21 cellular contexts compared by ENCODE assay signal in genomic region chr1:114218397-114219237, GRCh38.
DNase-seq lines count a peak whose midpoint lies in the region; ATAC-seq and TF ChIP-seq lines count a peak whose summit lies in the region.
"Had no signal": no experiment of that assay in that cellular context is flagged by ENCODE, and none has a peak within 500 bp of the region (broad histone marks: within the 10 kb centered on the region; RNA-seq: fewer than 3 reads in every experiment).

No MANE protein-coding gene starts in this region.

- H3K27ac Mint-ChIP-seq in immature natural killer cell: peak overlapping the region; percentile 17 to 84 (median 46)
- no peak overlapping the region for H3K27ac Mint-ChIP-seq in activated naive CD4-positive, alpha-beta T cell treated with anti-CD3 and anti-CD28 coated beads, Interleukin-2, amount 50 U/mL, for 72 hours
- H3K27ac Mint-ChIP-seq: activated naive CD4-positive, alpha-beta T cell treated with anti-CD3 and anti-CD28 coated beads, Interleukin-2, amount 50 U/mL, for 24 hours; effector memory CD8-positive, alpha-beta T cell had no signal

- no peaks in the 10 kb centered on the region for H3K4me1 ChIP-seq in GM23248 (ENCODE audit: insufficient read depth)

- H3K4me3 ChIP-seq in GM23248: peak overlapping the region; percentile 29; the same call in 1 of the 2 replicates
- H3K4me3 ChIP-seq in skeletal muscle cell (ENCODE audit: low read depth, low read length): peak overlapping the region; percentile 9
- H3K4me3 ChIP-seq: lung had no signal

- H3K27ac ChIP-seq in GM23248: no peak overlapping the region
- H3K27ac ChIP-seq: neutrophil, spleen had no signal

- no peaks in the 10 kb centered on the region for H3K9me3 ChIP-seq in GM23248 (ENCODE audit: low read depth)
- H3K9me3 ChIP-seq: neutrophil, spleen had no signal

- in situ Hi-C loops in GM23248 (cut with MboI): no loop called here

- 53 to 55% methylated on average over 11 of the region's 11 CpGs for WGBS in GM23248 (ENCODE audit: low coverage in 1 of 2, low lambda C conversion rate in 2 of 2, missing lambda C conversion rate in 2 of 2), 2 experiments

- H3K36me3 Mint-ChIP-seq in immature natural killer cell: no peaks in the 10 kb centered on the region
- no peaks in the 10 kb centered on the region for H3K36me3 Mint-ChIP-seq in activated naive CD4-positive, alpha-beta T cell treated with anti-CD3 and anti-CD28 coated beads, Interleukin-2, amount 50 U/mL, for 72 hours
- H3K36me3 Mint-ChIP-seq: activated naive CD4-positive, alpha-beta T cell treated with anti-CD3 and anti-CD28 coated beads, Interleukin-2, amount 50 U/mL, for 24 hours had no signal

- 0 out of 2 replicates have a peak overlapping the region, but pooled peaks have one; percentile 22 for H3K9ac ChIP-seq in GM23248

- peaks cover 2 to 7% (median 5%) of the 10 kb centered on the region in 3 donors for H3K27me3 Mint-ChIP-seq in immature natural killer cell (ENCODE audit: low read depth in 3 of 3)
- H3K27me3 Mint-ChIP-seq: activated naive CD4-positive, alpha-beta T cell treated with anti-CD3 and anti-CD28 coated beads, Interleukin-2, amount 50 U/mL, for 24 hours; central memory CD8-positive, alpha-beta T cell; effector memory CD8-positive, alpha-beta T cell had no signal

- H3K4me2 ChIP-seq in GM23248 (ENCODE audit: unreplicated experiment): peak overlapping the region; percentile 51

- DNase-seq in GM23248: peak; percentile 26
- DNase-seq in immature natural killer cell: peak in 1 of 3 donors; percentile 14
- no peak for DNase-seq in skeletal muscle cell (ENCODE audit: low read depth)
- DNase-seq in activated naive CD4-positive, alpha-beta T cell treated with anti-CD3 and anti-CD28 coated beads, Interleukin-2, amount 50 U/mL, for 72 hours (ENCODE audit: low spot score in 2 of 2): no peak
- no peak for DNase-seq in pons (ENCODE audit: low spot score)
- DNase-seq: AML-193; effector memory CD8-positive, alpha-beta T cell; GF-D8; NCI-H2107; NCI-H774; spleen; stimulated activated naive CD8-positive, alpha-beta T cell treated with anti-CD3 and anti-CD28 coated beads, Interleukin-15, Interleukin-2, amounts not matched to agents 100 U/mL and 50 U/mL, for 24 hours had no signal

- no peaks in the 10 kb centered on the region for H3K9me2 ChIP-seq in GM23248 (ENCODE audit: insufficient read depth)

- peak overlapping the region; percentile 21 to 63 (median 62) for H3K4me3 Mint-ChIP-seq in immature natural killer cell
- H3K4me3 Mint-ChIP-seq: activated naive CD4-positive, alpha-beta T cell treated with anti-CD3 and anti-CD28 coated beads, Interleukin-2, amount 50 U/mL, for 24 hours; central memory CD8-positive, alpha-beta T cell; effector memory CD8-positive, alpha-beta T cell; H9 had no signal

- peaks cover 11 to 13% of the 10 kb centered on the region in 2 donors for H3K4me1 Mint-ChIP-seq in immature natural killer cell
- H3K4me1 Mint-ChIP-seq: activated naive CD4-positive, alpha-beta T cell treated with anti-CD3 and anti-CD28 coated beads, Interleukin-2, amount 50 U/mL, for 24 hours had no signal

- 0 out of 2 replicates have a peak, but pooled peaks cover 6% of the 10 kb centered on the region for H3K27me3 ChIP-seq in GM23248 (replicated peaks; ENCODE audit: insufficient read depth)
- H3K27me3 ChIP-seq: spleen had no signal

- no peaks in the 10 kb centered on the region for H4K20me1 ChIP-seq in GM23248 (ENCODE audit: insufficient read depth)

- ATAC-seq in SK-N-SH treated with all-trans-retinoic acid at 6 μM for 48 hours (peak; percentile 20; the same call in 1 of the 3 replicates), GM19324 (IDR thresholded peaks at IDR 0.05; ENCODE audit: low FRiP score, unreplicated experiment) (no peak), GM21367 (IDR thresholded peaks at IDR 0.05; ENCODE audit: unreplicated experiment) (no peak)
- no peak for ATAC-seq in activated naive CD4-positive, alpha-beta T cell treated with anti-CD3 and anti-CD28 coated beads, Interleukin-2, amount 50 U/mL, for 72 hours
- ATAC-seq: activated CD4-positive, CD25-positive, alpha-beta regulatory T cell treated with anti-CD3 and anti-CD28 coated beads, Interleukin-2, amount 50 U/mL, for 24 hours; effector memory CD8-positive, alpha-beta T cell; stimulated activated naive CD8-positive, alpha-beta T cell treated with anti-CD3 and anti-CD28 coated beads, Interleukin-15, Interleukin-2, amounts not matched to agents 100 U/mL and 50 U/mL, for 24 hours had no signal

- H3F3A ChIP-seq in GM23248 (ENCODE audit: insufficient read depth): no peaks in the 10 kb centered on the region

- peak overlapping the region; percentile 65 for H2AFZ ChIP-seq in GM23248

- no peaks in the 10 kb centered on the region for H3K36me3 ChIP-seq in GM23248 (ENCODE audit: low read depth)
- H3K36me3 ChIP-seq: neutrophil, spleen had no signal

- H3K9me3 Mint-ChIP-seq in immature natural killer cell: no peaks in the 10 kb centered on the region
- H3K9me3 Mint-ChIP-seq in activated naive CD4-positive, alpha-beta T cell treated with anti-CD3 and anti-CD28 coated beads, Interleukin-2, amount 50 U/mL, for 72 hours: no peaks in the 10 kb centered on the region
- H3K9me3 Mint-ChIP-seq: activated naive CD4-positive, alpha-beta T cell treated with anti-CD3 and anti-CD28 coated beads, Interleukin-2, amount 50 U/mL, for 24 hours; central memory CD8-positive, alpha-beta T cell; effector memory CD8-positive, alpha-beta T cell; H9 had no signal

- no peaks in the 10 kb centered on the region for H3K79me2 ChIP-seq in GM23248 (ENCODE audit: insufficient read depth)

TF ChIP-seq in SK-N-SH treated with all-trans-retinoic acid at 6 μM for 48 hours, 23 proteins besides CTCF, POLR2A, EP300 and RAD21:
- TF ChIP-seq RARB (CRISPR knock-in tag; IDR thresholded peaks at IDR 0.05) (no peak), TCF4 (CRISPR knock-in tag; IDR thresholded peaks at IDR 0.05; ENCODE audit: borderline replicate concordance) (peak; percentile 42; the same call in 1 of the 2 replicates), ZFP30 (CRISPR knock-in tag; IDR thresholded peaks at IDR 0.05) (no peak)

Comparison
In these comparisons a context has a peak if more than half of its experiments do, and no peak if none do; other contexts are left out.
1. H3K27ac Mint-ChIP-seq: peak in immature natural killer cell (6 of 6); none in activated naive CD4-positive, alpha-beta T cell treated with anti-CD3 and anti-CD28 coated beads, Interleukin-2, amount 50 U/mL, for 72 hours (0 of 2).